Comparison of ENCODE assay signal across 1 cellular context in genomic region chrX:101655540-101655939, GRCh38.
TF ChIP-seq lines count a peak whose summit lies in the region.

No MANE protein-coding gene starts in this region.

TF ChIP-seq in GM12878, 131 proteins besides CTCF, POLR2A, EP300 and RAD21:
- no peak for TF ChIP-seq PKNOX1 (IDR thresholded peaks at IDR 0.05)
- no peak for TF ChIP-seq ZBTB11 (CRISPR knock-in tag; IDR thresholded peaks at IDR 0.05)
- no peak for TF ChIP-seq CHD1 (IDR thresholded peaks at IDR 0.05; ENCODE audit: low read depth, low read length)
- TF ChIP-seq MYB (IDR thresholded peaks at IDR 0.05; ENCODE audit: borderline replicate concordance, low read depth, low read length), result no peak
- no peak for TF ChIP-seq RBBP5 (conservative IDR thresholded peaks at IDR 0.05)
- TF ChIP-seq STAT3 (IDR thresholded peaks at IDR 0.05; ENCODE audit: low read depth, low read length), result no peak
- TF ChIP-seq SP1 (IDR thresholded peaks at IDR 0.05; ENCODE audit: low read depth, low read length), result no peak
- TF ChIP-seq EGR1 (IDR thresholded peaks at IDR 0.05; ENCODE audit: borderline replicate concordance in 1 of 2, low read depth in 2 of 2, low read length in 2 of 2), result no peak
- TF ChIP-seq FOXK2 (IDR thresholded peaks at IDR 0.05), result no peak
- TF ChIP-seq PML (IDR thresholded peaks at IDR 0.05; ENCODE audit: low read length), result no peak
- no peak for TF ChIP-seq SMAD5 (IDR thresholded peaks at IDR 0.05; ENCODE audit: low read depth)
- TF ChIP-seq MYC (IDR thresholded peaks at IDR 0.05; ENCODE audit: insufficient read depth, insufficient read length, insufficient replicate concordance, low read length, severe bottlenecking), result no peak
- TF ChIP-seq ELK1 (IDR thresholded peaks at IDR 0.05; ENCODE audit: low read depth, low read length), result no peak
- no peak for TF ChIP-seq LARP7 (IDR thresholded peaks at IDR 0.05)
- no peak for TF ChIP-seq ETV6 (conservative IDR thresholded peaks at IDR 0.05 in 1 of 2, IDR thresholded peaks at IDR 0.05 in 1 of 2; ENCODE audit: borderline replicate concordance in 1 of 2, low read depth in 1 of 2)
- TF ChIP-seq PRDM15 (CRISPR knock-in tag; IDR thresholded peaks at IDR 0.05), result no peak
- TF ChIP-seq ATF2 (IDR thresholded peaks at IDR 0.05; ENCODE audit: low read length), result no peak
- no peak for TF ChIP-seq CHD2 (IDR thresholded peaks at IDR 0.05; ENCODE audit: borderline replicate concordance, low read depth, low read length)
- no peak for TF ChIP-seq NKRF (conservative IDR thresholded peaks at IDR 0.05)
